ENCODE assay signal across 1 cellular context in genomic region chr7:133431134-133431711, GRCh38.
TF ChIP-seq lines count a peak whose summit lies in the region.

No MANE protein-coding gene starts in this region.

TF ChIP-seq in HEK293, 187 proteins besides CTCF, POLR2A, EP300 and RAD21 (continued from another document):
- TF ChIP-seq HIC1 (tag by site-specific recombination; IDR thresholded peaks at IDR 0.05) (no peak), ZNF521 (tag by site-specific recombination; IDR thresholded peaks at IDR 0.05) (no peak), ZNF639 (tag by site-specific recombination; IDR thresholded peaks at IDR 0.05) (no peak), KLF10 (tag by site-specific recombination; IDR thresholded peaks at IDR 0.05) (peak; percentile 30; the same call in 1 of the 2 replicates), ZNF670 (tag by site-specific recombination; IDR thresholded peaks at IDR 0.05; ENCODE audit: low read depth) (no peak), KLF16 (tag by site-specific recombination; IDR thresholded peaks at IDR 0.05) (peak; percentile 60), ZNF704 (tag by site-specific recombination; IDR thresholded peaks at IDR 0.05) (no peak), ZSCAN4 (tag by site-specific recombination; IDR thresholded peaks at IDR 0.05) (0 out of 2 replicates have a peak, but pooled peaks have one; percentile 18), ZNF37A (tag by site-specific recombination; IDR thresholded peaks at IDR 0.05) (no peak), REST (tag by site-specific recombination; IDR thresholded peaks at IDR 0.05) (no peak), ZNF501 (tag by site-specific recombination; IDR thresholded peaks at IDR 0.05) (no peak), PRDM10 (tag by site-specific recombination; IDR thresholded peaks at IDR 0.05) (0 out of 2 replicates have a peak, but pooled peaks have one; percentile 33), WT1 (tag by site-specific recombination; IDR thresholded peaks at IDR 0.05) (peak; percentile 79), ZSCAN16 (tag by site-specific recombination; IDR thresholded peaks at IDR 0.05) (no peak), ZNF362 (tag by site-specific recombination; IDR thresholded peaks at IDR 0.05) (0 out of 2 replicates have a peak, but pooled peaks have one; percentile 11), ZNF580 (tag by site-specific recombination; IDR thresholded peaks at IDR 0.05) (peak; percentile 64; the same call in 1 of the 2 replicates), ZEB2 (tag by site-specific recombination; IDR thresholded peaks at IDR 0.05) (no peak), OSR2 (tag by site-specific recombination; IDR thresholded peaks at IDR 0.05) (peak; percentile 68; the same call in 1 of the 2 replicates), ZNF174 (tag by site-specific recombination; IDR thresholded peaks at IDR 0.05) (no peak), FEZF1 (tag by site-specific recombination; IDR thresholded peaks at IDR 0.05) (peak; percentile 85), ZNF837 (tag by site-specific recombination; IDR thresholded peaks at IDR 0.05) (no peak), ZNF843 (tag by site-specific recombination; IDR thresholded peaks at IDR 0.05) (peak; percentile 73), ZNF311 (tag by site-specific recombination; IDR thresholded peaks at IDR 0.05; ENCODE audit: borderline replicate concordance) (no peak), ZNF366 (tag by site-specific recombination; conservative IDR thresholded peaks at IDR 0.05) (0 out of 2 replicates have a peak, but pooled peaks have one; percentile 31)
